Comparison of ENCODE assay signal across 17 cellular contexts in genomic region chr2:20113986-20114938, GRCh38.
DNase-seq lines count a peak whose midpoint lies in the region; ATAC-seq and TF ChIP-seq lines count a peak whose summit lies in the region.
"Had no signal": no experiment of that assay in that cellular context is flagged by ENCODE, and none has a peak within 500 bp of the region (broad histone marks: within the 10 kb centered on the region; RNA-seq: fewer than 3 reads in every experiment).

No MANE protein-coding gene starts in this region.

- intact Hi-C loops in mammary epithelial cell (cut with micrococcal nuclease) (no loop called here), left lung (cut with DNase I) (no loop called here), spleen (cut with DNase I; ENCODE audit: low total_unique reads) (no loop called here)

- dilution Hi-C loops in mammary epithelial cell (cut with HindIII; ENCODE audit: low sequenced_read_pairs): no loop called here

- H3K27ac ChIP-seq in mammary epithelial cell (ENCODE audit: insufficient read depth, low read depth, low read length) (no peak overlapping the region), left lung (no peak overlapping the region), spleen (no peak overlapping the region)

- TF ChIP-seq POLR2A in spleen (IDR thresholded peaks at IDR 0.05): no peak

- in situ Hi-C loops in mammary epithelial cell (cut with MboI; ENCODE audit: low sequenced_read_pairs in 2 of 2): no loop called here

- CTCF ChIA-PET in mammary epithelial cell (lab: Charles Lee; ENCODE audit: low non-redundant PET): no interaction called here

- H3K4me3 ChIP-seq in mammary epithelial cell (replicated peaks in 1 of 3; ENCODE audit: insufficient read depth in 1 of 3, low read depth in 2 of 3, low read length in 3 of 3) (no peak overlapping the region), left lung (no peak overlapping the region), spleen (no peak overlapping the region)

- no peaks in the 10 kb centered on the region for H3K79me2 ChIP-seq in mammary epithelial cell (ENCODE audit: insufficient read depth, low read length)

- BruUV-seq in mammary epithelial cell (replicated peaks; lab: Mats Ljungman, UMichigan): no TSS peak

- ATAC-seq in left lung: peak; percentile 40
- no peak for ATAC-seq in HG03175 (IDR thresholded peaks at IDR 0.05; ENCODE audit: unreplicated experiment)
- ATAC-seq: naive thymus-derived CD8-positive, alpha-beta T cell; sciatic nerve; stimulated activated effector memory CD8-positive, alpha-beta T cell treated with anti-CD3 and anti-CD28 coated beads, Interleukin-12 subunit alpha, Interleukin-12 subunit beta, amount 100 ng/mL, for 72 hours had no signal

- no peaks in the 10 kb centered on the region for H3K27me3 ChIP-seq in mammary epithelial cell (ENCODE audit: insufficient read depth, low read length)
- no peaks in the 10 kb centered on the region for H3K27me3 ChIP-seq in left lung
- H3K27me3 ChIP-seq in spleen (replicated peaks in 1 of 7): peaks cover 0 to 4% (median 0%) of the 10 kb centered on the region in 7 donors

- TF ChIP-seq CTCF in mammary epithelial cell (conservative IDR thresholded peaks at IDR 0.05 in 1 of 2, IDR thresholded peaks at IDR 0.05 in 1 of 2; ENCODE audit: extremely low read depth in 1 of 2, insufficient read depth in 1 of 2, low read depth in 1 of 2, low read length in 2 of 2): no peak
- no peak for TF ChIP-seq CTCF in left lung (IDR thresholded peaks at IDR 0.05)
- TF ChIP-seq CTCF in spleen (IDR thresholded peaks at IDR 0.05 in 8 of 11, conservative IDR thresholded peaks at IDR 0.05 in 3 of 11): no peak

- H3K9me3 ChIP-seq in mammary epithelial cell (replicated peaks; ENCODE audit: insufficient read depth, low read length): no peaks in the 10 kb centered on the region
- H3K9me3 ChIP-seq in left lung: no peaks in the 10 kb centered on the region
- peaks cover 0 to 4% (median 0%) of the 10 kb centered on the region in 8 donors for H3K9me3 ChIP-seq in spleen

- no peak overlapping the region for H3K4me2 ChIP-seq in mammary epithelial cell (ENCODE audit: insufficient read depth, low read depth, low read length)

- 74% methylated on average over 17 of the region's 19 CpGs for WGBS in mammary epithelial cell (ENCODE audit: low coverage, missing lambda C conversion rate)
- 65 to 76% (median 72%) methylated on average over 16 to 19 of the region's 19 CpGs for WGBS in spleen, 5 donors

- H3K36me3 ChIP-seq in mammary epithelial cell (ENCODE audit: insufficient read depth, low read length): no peaks in the 10 kb centered on the region
- H3K36me3 ChIP-seq in left lung: no peaks in the 10 kb centered on the region
- H3K36me3 ChIP-seq in spleen: no peaks in the 10 kb centered on the region

- H2AFZ ChIP-seq in mammary epithelial cell (ENCODE audit: low read depth, low read length): no peak overlapping the region

- peak; percentile 66 for DNase-seq in HPDE6-E6E7 (ENCODE audit: extremely low spot score)
- DNase-seq in mammary epithelial cell: peak; percentile 25
- no peak for DNase-seq in left lung
- peak; percentile 72 for DNase-seq in spleen
- no peak for DNase-seq in NCI-H187 treated with DMSO at 0.1 percent for 48 hours (lab: John Stamatoyannopoulos, UW)
- DNase-seq in stimulated activated CD4-positive, alpha-beta T cell treated with anti-CD3 and anti-CD28 coated beads, Interleukin-2, amount 100 ng/mL, for 48 hours: no peak
- DNase-seq: activated CD4-positive, CD25-positive, alpha-beta regulatory T cell treated with anti-CD3 and anti-CD28 coated beads, Interleukin-2, amount 50 U/mL, for 72 hours; CD4-positive, CD25-positive, alpha-beta regulatory T cell; immature natural killer cell; mesenchymal stem cell; naive thymus-derived CD8-positive, alpha-beta T cell; NCI-H1048; NCI-H2081 treated with DMSO at 0.1 percent for 48 hours; T-helper 9 cell had no signal

- H3K9ac ChIP-seq in mammary epithelial cell (ENCODE audit: insufficient read depth, low read length): no peak overlapping the region

- peaks cover 12% of the 10 kb centered on the region for H3K4me1 ChIP-seq in mammary epithelial cell (ENCODE audit: insufficient read depth, low read length)
- no peaks in the 10 kb centered on the region for H3K4me1 ChIP-seq in left lung
- peaks cover 0 to 8% (median 0%) of the 10 kb centered on the region in 6 donors for H3K4me1 ChIP-seq in spleen

- H4K20me1 ChIP-seq in mammary epithelial cell (ENCODE audit: insufficient read depth, low read length): no peaks in the 10 kb centered on the region

Comparison
In these comparisons a context has a peak if more than half of its experiments do, and no peak if none do; other contexts are left out.
1. DNase-seq: peak in HPDE6-E6E7 (single experiment), mammary epithelial cell (single experiment) and spleen (single experiment); none in left lung (0 of 2), NCI-H187 treated with DMSO at 0.1 percent for 48 hours (single experiment) and stimulated activated CD4-positive, alpha-beta T cell treated with anti-CD3 and anti-CD28 coated beads, Interleukin-2, amount 100 ng/mL, for 48 hours (0 of 2).